Comparison of ENCODE assay signal across 8 cellular contexts in the genomic region with DNA sequence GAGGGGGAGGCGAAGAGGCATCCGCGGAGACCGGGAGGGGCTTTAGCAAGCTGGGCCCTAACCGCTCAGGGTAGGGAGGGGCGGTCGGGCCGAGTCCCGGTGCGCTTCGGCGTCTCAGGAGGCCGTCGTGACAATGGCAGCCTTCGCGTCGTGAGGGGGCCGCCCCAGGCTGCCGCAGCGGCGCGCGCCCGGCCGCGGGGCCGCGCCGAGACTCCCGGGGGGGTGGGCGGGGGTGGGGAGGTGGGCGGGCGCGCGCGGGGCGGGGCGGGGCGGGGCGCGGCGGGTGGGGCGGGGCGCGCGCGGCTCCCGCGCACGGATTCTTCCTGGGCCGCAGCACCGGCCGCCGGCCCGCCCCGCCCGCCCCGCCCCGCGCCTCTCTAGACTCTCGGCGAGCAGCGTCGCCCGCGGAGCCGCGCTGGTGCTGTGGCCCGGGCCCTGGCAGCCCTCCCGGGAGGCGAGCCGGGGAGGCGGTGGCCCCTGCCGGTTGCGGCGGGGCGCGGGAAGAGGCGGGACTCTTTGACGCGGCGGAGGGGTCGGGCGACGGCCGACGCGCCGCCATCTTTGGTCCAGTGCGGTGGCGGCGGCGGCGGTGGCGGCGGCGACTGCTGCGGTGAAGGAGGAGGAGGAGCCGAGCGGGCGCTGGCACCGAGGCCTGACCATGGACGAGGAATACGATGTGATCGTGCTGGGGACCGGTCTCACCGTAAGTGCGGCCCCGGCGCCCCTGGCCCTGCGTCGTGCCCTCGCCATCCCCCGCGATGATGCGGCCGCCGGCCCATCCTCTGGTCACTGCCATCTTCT. TPM values are rescaled to one million over a fixed set of nuclear protein-coding genes. Genes with fewer than 3 reads are reported as not detected.
DNase-seq lines count a peak whose midpoint lies in the region; ATAC-seq and TF ChIP-seq lines count a peak whose summit lies in the region.

A gene (plus strand): TSS at position 558 of the 801 bp plus-strand sequence. CDS start 101 bp downstream, at position 659.

- no TSS peak for BruUV-seq in Panc1 (replicated peaks; lab: Mats Ljungman, UMichigan)

- WGBS in gastroesophageal sphincter (ENCODE audit: low coverage in 1 of 2), 2 donors, result no CpG with 5 or more reads among the region's 118 CpGs
- 0 to 30% methylated on average over 44 to 115 of the region's 118 CpGs for WGBS in aorta, 2 donors

- CTCF ChIA-PET in Panc1 (lab: Charles Lee), result no interaction called here

- H3K27me3 ChIP-seq in DOHH2 (ENCODE audit: control insufficient read depth, low read length) (no peaks in the 10 kb centered on the region), Panc1 (ENCODE audit: control insufficient read depth, insufficient read depth, low read length) (no peaks in the 10 kb centered on the region), gastroesophageal sphincter (no peaks in the 10 kb centered on the region), neutrophil (no peaks in the 10 kb centered on the region), aorta (ENCODE audit: control insufficient read depth in 1 of 2, insufficient read depth in 2 of 2, low read length in 1 of 2) (no peaks in the 10 kb centered on the region)

- H3K4me1 ChIP-seq in DOHH2 (ENCODE audit: control insufficient read depth, low read length) (peaks cover 12% of the 10 kb centered on the region), Panc1 (ENCODE audit: control insufficient read depth, insufficient read depth, low read length) (peaks cover 11% of the 10 kb centered on the region), gastroesophageal sphincter (peaks cover 0 to 39% (median 0%) of the 10 kb centered on the region in 3 donors), neutrophil (ENCODE audit: control insufficient read depth in 1 of 2, insufficient read depth in 1 of 2, low read depth in 1 of 2, low read length in 1 of 2) (peaks cover 12 to 26% of the 10 kb centered on the region in 2 experiments), aorta (ENCODE audit: control insufficient read depth in 1 of 2, insufficient read depth in 2 of 2, low read length in 2 of 2) (no peaks in the 10 kb centered on the region)

- H3K4me2 ChIP-seq in DOHH2 (ENCODE audit: low read length), result peak within 1 kb of the TSS; percentile 83

- H3K4me3 ChIP-seq in DOHH2 (ENCODE audit: low read length), result peak within 1 kb of the TSS; percentile 80
- peak within 1 kb of the TSS; percentile 87 to 90 for H3K4me3 ChIP-seq in Panc1 (ENCODE audit: low read depth in 2 of 2, low read length in 2 of 2)
- H3K4me3 ChIP-seq in gastroesophageal sphincter, result peak within 1 kb of the TSS; percentile 79 to 83
- peak within 1 kb of the TSS; percentile 69 to 78 for H3K4me3 ChIP-seq in neutrophil (ENCODE audit: low read depth in 1 of 2, low read length in 1 of 2)
- peak within 1 kb of the TSS; percentile 51 to 79 for H3K4me3 ChIP-seq in aorta (ENCODE audit: low read length in 2 of 2)

- POLR2A ChIA-PET in Panc1 (lab: Charles Lee), result interaction anchor here (0.7 kb wide), 1 partner anchor 15 kb away, joined by 3 read pairs; no protein-coding TSS in a partner anchor

- H3K9me2 ChIP-seq in DOHH2 (replicated peaks; ENCODE audit: control insufficient read depth, low read length), result no peaks in the 10 kb centered on the region

- H4K20me1 ChIP-seq in DOHH2 (ENCODE audit: control insufficient read depth, insufficient read depth, low read depth, low read length), result no peaks in the 10 kb centered on the region

- H3K36me3 ChIP-seq in DOHH2 (ENCODE audit: control insufficient read depth, low read length) (peaks cover 10% of the 10 kb centered on the region), Panc1 (ENCODE audit: control insufficient read depth, insufficient read depth, low read length) (peaks cover 2% of the 10 kb centered on the region; the same call in 1 of the 2 replicates), gastroesophageal sphincter (peaks cover 0 to 65% of the 10 kb centered on the region in 2 donors), neutrophil (peaks cover 69% of the 10 kb centered on the region), aorta (ENCODE audit: control insufficient read depth in 1 of 2, insufficient read depth in 2 of 2, low read length in 1 of 2) (peaks cover 0 to 3% of the 10 kb centered on the region in 2 donors)

- no peaks in the 10 kb centered on the region for H3F3A ChIP-seq in DOHH2 (ENCODE audit: control insufficient read depth, insufficient read depth)

- peaks cover 23% of the 10 kb centered on the region for H3K79me2 ChIP-seq in DOHH2 (ENCODE audit: control insufficient read depth, low read length)

- ATAC-seq in HG02798 (IDR thresholded peaks at IDR 0.05; ENCODE audit: poor library complexity, unreplicated experiment), result peak; percentile 61
- peak; percentile 75 for ATAC-seq in Panc1
- peak; percentile 74 for ATAC-seq in gastroesophageal sphincter
- peak; percentile 55 for ATAC-seq in aorta (ENCODE audit: low FRiP score)

- in situ Hi-C loops in Panc1 (cut with HindIII; ENCODE audit: low pct_unique_long_range_greater_than_20kb, low sequenced_read_pairs), result no loop called here

- H3K27ac ChIP-seq in DOHH2 (ENCODE audit: low read depth, low read length) (no peak within 1 kb of the TSS), Panc1 (ENCODE audit: low read length) (peak within 1 kb of the TSS; percentile 93), gastroesophageal sphincter (peak within 1 kb of the TSS; percentile 90 to 96 (median 93)), neutrophil (peak within 1 kb of the TSS; percentile 93), aorta (ENCODE audit: low read depth in 1 of 2, low read length in 2 of 2) (peak within 1 kb of the TSS; percentile 24 to 77)

- no peak for DNase-seq in Panc1 (ENCODE audit: low read depth, low spot score)
- peak; percentile 55 for DNase-seq in activated naive CD4-positive, alpha-beta T cell treated with Interleukin-2 at 50 U/mL for 16 hours
- DNase-seq in aorta, result peak in 1 of 2 donors; percentile 88
- DNase-seq in GOT3 (lab: John Stamatoyannopoulos, UW), result no peak

- intact Hi-C loops in Panc1 (cut with micrococcal nuclease; ENCODE audit: unreplicated experiment), result no loop called here
- intact Hi-C loops in aorta (cut with DNase I), result no loop called here

- no peak for TF ChIP-seq EP300 in gastroesophageal sphincter (IDR thresholded peaks at IDR 0.05)

- TF ChIP-seq CTCF in DOHH2 (IDR thresholded peaks at IDR 0.05; ENCODE audit: low read depth, low read length, poor library complexity, severe bottlenecking), result no peak
- TF ChIP-seq CTCF in Panc1 (IDR thresholded peaks at IDR 0.05), result no peak
- TF ChIP-seq CTCF in gastroesophageal sphincter (IDR thresholded peaks at IDR 0.05), result no peak
- TF ChIP-seq CTCF in neutrophil (IDR thresholded peaks at IDR 0.05), result peak; percentile 15

- peak; percentile 30 to 61 for TF ChIP-seq POLR2A in gastroesophageal sphincter (IDR thresholded peaks at IDR 0.05)

- H3K9me3 ChIP-seq in DOHH2 (ENCODE audit: control insufficient read depth, insufficient read depth, low read length) (no peaks in the 10 kb centered on the region), Panc1 (ENCODE audit: control insufficient read depth, insufficient read depth, low read depth, low read length) (no peaks in the 10 kb centered on the region), gastroesophageal sphincter (no peaks in the 10 kb centered on the region), neutrophil (no peaks in the 10 kb centered on the region), aorta (ENCODE audit: control insufficient read depth, low read length) (no peaks in the 10 kb centered on the region)

RNA-seq across cellular contexts. Expression of the gene that starts here (rescaled TPM):
- total RNA-seq in Panc1 (2021; ENCODE audit: unreplicated experiment) (317 TPM), gastroesophageal sphincter (100 to 1,000 TPM; 105 to 160 (median 121) TPM), aorta (100 to 1,000 TPM; 124 to 130 TPM)
- 556 TPM for polyA plus RNA-seq in Panc1 (2012; ENCODE audit: insufficient read length)
- polyA plus RNA-seq in aorta, result 100 to 1,000 TPM in 1 of 2 donors, 10 to 100 TPM in 1; 77.0 to 209 TPM
